In the genomic region with DNA sequence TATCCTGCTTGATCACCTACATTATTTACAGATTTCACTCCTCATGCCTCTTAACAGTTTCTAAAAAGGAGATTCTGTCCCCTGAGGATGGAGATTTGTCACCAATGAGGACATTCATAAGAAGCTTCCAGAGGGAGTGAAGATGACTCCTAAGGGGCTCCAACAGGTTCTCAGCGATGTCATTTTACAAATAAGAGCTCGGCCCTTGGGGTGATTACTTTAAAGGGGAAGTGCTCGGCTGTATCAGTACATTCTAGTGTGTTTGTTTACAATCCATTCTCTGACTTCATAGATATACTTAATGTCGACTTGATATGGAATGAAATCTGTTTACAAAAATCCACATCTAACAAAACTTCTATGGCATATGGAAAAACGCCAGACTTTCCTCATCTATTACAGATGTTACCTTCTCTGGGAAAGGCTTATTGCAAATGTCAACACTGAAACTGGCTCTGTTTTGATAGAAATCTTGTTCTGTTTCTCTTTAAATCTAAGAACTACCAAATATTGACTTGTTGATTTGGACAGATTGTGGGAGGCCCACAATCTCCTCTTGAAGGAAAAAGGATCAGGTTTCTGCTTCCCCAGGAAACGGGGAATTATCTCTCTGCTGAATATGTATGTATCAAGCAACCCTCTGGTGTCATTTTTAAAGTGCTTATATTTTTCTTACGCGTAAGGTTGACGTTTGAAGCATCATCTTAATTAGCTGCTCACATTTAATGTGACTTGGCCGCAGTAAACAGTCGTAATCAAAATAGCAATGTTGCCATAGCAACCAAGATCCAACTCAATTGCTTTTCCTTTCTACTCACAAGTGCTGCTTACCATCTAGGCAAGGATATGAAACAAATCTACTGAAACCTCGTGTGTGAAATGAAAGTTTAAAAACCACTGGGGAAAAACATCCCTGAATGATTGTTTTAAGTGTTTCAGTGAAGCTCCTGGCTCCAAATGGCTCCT, we compare ENCODE assay signal across 10 cellular contexts.
DNase-seq lines count a peak whose midpoint lies in the region; ATAC-seq and TF ChIP-seq lines count a peak whose summit lies in the region.
"Had no signal": no experiment of that assay in that cellular context is flagged by ENCODE, and none has a peak within 500 bp of the region (broad histone marks: within the 10 kb centered on the region; RNA-seq: fewer than 3 reads in every experiment).

No MANE protein-coding gene starts in this region.

- DNase-seq in AG10803 (ENCODE audit: low read depth) (peak; percentile 55), IMR-90 (peak; percentile 45), WERI-Rb-1 (no peak), left kidney (ENCODE audit: low read depth, low spot score) (peak; percentile 70), RKO (ENCODE audit: low spot score) (no peak), LoVo (ENCODE audit: low spot score) (no peak)
- DNase-seq in naive thymus-derived CD8-positive, alpha-beta T cell = no peak
- DNase-seq: effector CD4-positive, alpha-beta T cell had no signal

- H3K36me3 ChIP-seq in IMR-90 (ENCODE audit: control insufficient read depth, insufficient read depth, low read length) = no peaks in the 10 kb centered on the region
- no peaks in the 10 kb centered on the region for H3K36me3 ChIP-seq in WERI-Rb-1

- H3K4ac ChIP-seq in IMR-90 (ENCODE audit: low read depth, low read length) = no peak overlapping the region

- H4K5ac ChIP-seq in IMR-90 (ENCODE audit: low read depth, low read length) = no peak overlapping the region

- intact Hi-C loops in IMR-90 (cut with micrococcal nuclease) = no loop called here

- no peak overlapping the region for H2AK9ac ChIP-seq in IMR-90 (replicated peaks; ENCODE audit: low read depth, low read length, poor library complexity)

- H3K4me1 Mint-ChIP-seq in naive thymus-derived CD8-positive, alpha-beta T cell = peaks cover 10 to 30% (median 26%) of the 10 kb centered on the region in 4 donors

- no peak overlapping the region for H3K4me3 ChIP-seq in AG10803 (ENCODE audit: low read length)
- H3K4me3 ChIP-seq in IMR-90 (ENCODE audit: insufficient read depth, low read depth, low read length) = no peak overlapping the region
- H3K4me3 ChIP-seq in WERI-Rb-1 (ENCODE audit: low read depth, low read length) = no peak overlapping the region

- H2AK5ac ChIP-seq in IMR-90 (ENCODE audit: low read depth, low read length) = no peak overlapping the region

- no peak overlapping the region for H3K18ac ChIP-seq in IMR-90 (ENCODE audit: low read depth, low read length)

- no peak overlapping the region for H4K91ac ChIP-seq in IMR-90 (ENCODE audit: insufficient read depth, low read depth, low read length)

- H3K36me3 Mint-ChIP-seq in naive thymus-derived CD8-positive, alpha-beta T cell = peaks cover 0 to 24% (median 8%) of the 10 kb centered on the region in 3 donors

- no peak overlapping the region for H3K23ac ChIP-seq in IMR-90 (ENCODE audit: low read depth, low read length)

- H3K79me1 ChIP-seq in IMR-90 (ENCODE audit: low read depth in 1 of 2, low read length in 2 of 2) = no peaks in the 10 kb centered on the region

- no peaks in the 10 kb centered on the region for H4K20me1 ChIP-seq in IMR-90 (ENCODE audit: insufficient read depth, low read length)

- H2BK5ac ChIP-seq in IMR-90 (ENCODE audit: low read depth, low read length, poor library complexity, severe bottlenecking) = no peak overlapping the region

- H3K4me2 ChIP-seq in IMR-90 (ENCODE audit: low read depth, low read length) = peak overlapping the region; percentile 57

- no peak overlapping the region for H3K56ac ChIP-seq in IMR-90 (ENCODE audit: extremely low read depth, insufficient read depth, low read length)

- H3K27ac ChIP-seq in IMR-90 (ENCODE audit: insufficient read depth, low read length) = no peak overlapping the region
- H3K27ac ChIP-seq in WERI-Rb-1 = peak overlapping the region; percentile 44; the same call in 1 of the 2 replicates

- TF ChIP-seq RAD21 in IMR-90 (IDR thresholded peaks at IDR 0.05; ENCODE audit: low read length) = no peak

- in situ Hi-C loops in IMR-90 (cut with MboI; ENCODE audit: low sequenced_read_pairs) = no loop called here

- no peak overlapping the region for H4K8ac ChIP-seq in IMR-90 (ENCODE audit: low read depth in 2 of 2, low read length in 2 of 2)

- no peak overlapping the region for H3K14ac ChIP-seq in IMR-90 (replicated peaks; ENCODE audit: low read depth, low read length)

- POLR2A ChIA-PET in IMR-90 (lab: Charles Lee; ENCODE audit: unreplicated experiment) = no interaction called here
- POLR2A ChIA-PET in naive thymus-derived CD8-positive, alpha-beta T cell (lab: Charles Lee) = no interaction called here

- H2BK20ac ChIP-seq in IMR-90 (ENCODE audit: low read depth, low read length) = no peak overlapping the region

- peaks cover 4% of the 10 kb centered on the region; the same call in 1 of the 2 replicates for H3K4me1 ChIP-seq in IMR-90 (ENCODE audit: control insufficient read depth, insufficient read depth, low read length)

- peak; percentile 40 for ATAC-seq in IMR-90 (ENCODE audit: low read depth)
- no peak for ATAC-seq in naive thymus-derived CD8-positive, alpha-beta T cell
- ATAC-seq in GM21360 (IDR thresholded peaks at IDR 0.05; ENCODE audit: unreplicated experiment) = no peak

- peaks cover 2% of the 10 kb centered on the region; the same call in 1 of the 2 replicates for H3K27me3 ChIP-seq in IMR-90 (ENCODE audit: control insufficient read depth, insufficient read depth, low read length)
- H3K27me3 ChIP-seq in WERI-Rb-1 (ENCODE audit: insufficient read depth, low read depth, severe bottlenecking) = no peaks in the 10 kb centered on the region

- H3K9ac ChIP-seq in IMR-90 (ENCODE audit: low read depth, low read length) = no peak overlapping the region

- H3K9me3 ChIP-seq in IMR-90 (ENCODE audit: control insufficient read depth, insufficient read depth, low read length) (no peaks in the 10 kb centered on the region), WERI-Rb-1 (ENCODE audit: severe bottlenecking) (no peaks in the 10 kb centered on the region)

- H3K9me3 Mint-ChIP-seq in naive thymus-derived CD8-positive, alpha-beta T cell = peaks cover 0 to 4% (median 0%) of the 10 kb centered on the region in 9 donors
- H3K9me3 Mint-ChIP-seq: neural crest cell had no signal

- dilution Hi-C loops in IMR-90 (cut with HindIII; ENCODE audit: low sequenced_read_pairs, unreplicated experiment) = no loop called here

- TF ChIP-seq CTCF in AG10803 (conservative IDR thresholded peaks at IDR 0.05; ENCODE audit: low read length) = no peak
- TF ChIP-seq CTCF in IMR-90 (conservative IDR thresholded peaks at IDR 0.05; ENCODE audit: low read depth, low read length) = no peak
- no peak for TF ChIP-seq CTCF in WERI-Rb-1 (IDR thresholded peaks at IDR 0.05; ENCODE audit: low read depth, low read length)

- no peaks in the 10 kb centered on the region for H3K27me3 Mint-ChIP-seq in naive thymus-derived CD8-positive, alpha-beta T cell

- BruUV-seq in IMR-90 (replicated peaks; lab: Mats Ljungman, UMichigan) = no TSS peak

- H3K4me3 Mint-ChIP-seq in naive thymus-derived CD8-positive, alpha-beta T cell = peak overlapping the region in 1 of 10 donors; percentile 14
- H3K4me3 Mint-ChIP-seq: neural crest cell had no signal

- CTCF ChIA-PET in IMR-90 (lab: Yijun Ruan, JAX) = no interaction called here

- TF ChIP-seq POLR2A in IMR-90 (IDR thresholded peaks at IDR 0.05; ENCODE audit: low read depth, low read length) = no peak

- no peak overlapping the region for H2AFZ ChIP-seq in IMR-90 (replicated peaks; ENCODE audit: low read length, poor library complexity)

- peak overlapping the region in 1 of 10 donors; percentile 14 for H3K27ac Mint-ChIP-seq in naive thymus-derived CD8-positive, alpha-beta T cell

- H2BK15ac ChIP-seq in IMR-90 (ENCODE audit: low read depth, low read length) = no peak overlapping the region

- H3K9me1 ChIP-seq in IMR-90 (ENCODE audit: insufficient read depth, low read length) = no peaks in the 10 kb centered on the region

- no peak overlapping the region for H2BK120ac ChIP-seq in IMR-90 (ENCODE audit: low read depth, low read length)

- WGBS in IMR-90 (ENCODE audit: extremely low coverage in 2 of 2, insufficient read length in 1 of 2), 2 experiments = no CpG with 5 or more reads among the region's 12 CpGs

TF ChIP-seq in IMR-90, 13 proteins besides CTCF, POLR2A, EP300 and RAD21:
- TF ChIP-seq CHD1 (IDR thresholded peaks at IDR 0.05; ENCODE audit: low read depth, low read length) (no peak), NFE2L2 (IDR thresholded peaks at IDR 0.05; ENCODE audit: low read depth, low read length) (no peak), MAZ (IDR thresholded peaks at IDR 0.05; ENCODE audit: borderline replicate concordance, low read depth, low read length) (no peak)

Comparison
In these comparisons a context has a peak if more than half of its experiments do, and no peak if none do; other contexts are left out.
1. DNase-seq: peak in AG10803 (single experiment), IMR-90 (single experiment) and left kidney (single experiment); none in WERI-Rb-1 (single experiment), naive thymus-derived CD8-positive, alpha-beta T cell (0 of 10), RKO (single experiment) and LoVo (single experiment).